21 cellular contexts compared by ENCODE assay signal in genomic region chr18:48640566-48641270, GRCh38.
DNase-seq lines count a peak whose midpoint lies in the region; ATAC-seq, FAIRE-seq and TF ChIP-seq lines count a peak whose summit lies in the region.
"Had no signal": no experiment of that assay in that cellular context is flagged by ENCODE, and none has a peak within 500 bp of the region (broad histone marks: within the 10 kb centered on the region; RNA-seq: fewer than 3 reads in every experiment).

No MANE protein-coding gene starts in this region.

- H3K4me1 ChIP-seq in HepG2 (ENCODE audit: insufficient read depth, low read length), result peaks cover 2% of the 10 kb centered on the region; the same call in 1 of the 2 replicates

- no peak for TF ChIP-seq RAD21 in HepG2 (CRISPR knock-in tag; IDR thresholded peaks at IDR 0.05)

- 96% methylated on average over 4 of the region's 6 CpGs for WGBS in HepG2 (ENCODE audit: low lambda C conversion rate)

- POLR2A ChIA-PET in HepG2 (lab: Yijun Ruan, JAX), result no interaction called here

- no peaks in the 10 kb centered on the region for H4K20me1 ChIP-seq in HepG2 (ENCODE audit: insufficient read depth, low read length)

- in situ Hi-C loops in brain microvascular endothelial cell (cut with HindIII; ENCODE audit: low pct_ligation_motif_present, low sequenced_read_pairs) (no loop called here), HepG2 (cut with HindIII; ENCODE audit: extremely low pct_ligation_motif_present, low pct_unique_long_range_greater_than_20kb) (no loop called here)

- H3K27me3 ChIP-seq in brain microvascular endothelial cell (replicated peaks), result no peaks in the 10 kb centered on the region
- H3K27me3 ChIP-seq in HepG2 (ENCODE audit: control insufficient read depth in 1 of 2, insufficient read depth in 2 of 2, low read length in 2 of 2), result no peaks in the 10 kb centered on the region
- H3K27me3 ChIP-seq: esophagus muscularis mucosa had no signal

- no peaks in the 10 kb centered on the region for H3K79me2 ChIP-seq in HepG2 (ENCODE audit: insufficient read depth, low read length)

- CTCF ChIA-PET in HepG2 (lab: Yijun Ruan, JAX; ENCODE audit: low intra/inter-chr PET ratio, low total read pairs), result interaction anchor here (1.5 kb wide), 1 partner anchor 35 kb away, joined by 6 read pairs; no protein-coding TSS in a partner anchor

- H3K9ac ChIP-seq in HepG2 (ENCODE audit: insufficient read depth, low read depth, low read length), result no peak overlapping the region

- no peak overlapping the region for H3K27ac ChIP-seq in brain microvascular endothelial cell
- no peak overlapping the region for H3K27ac ChIP-seq in HepG2 (ENCODE audit: extremely low read length, insufficient read depth, low read length)
- H3K27ac ChIP-seq: 22Rv1, esophagus muscularis mucosa had no signal

- TF ChIP-seq POLR2A in HepG2 (IDR thresholded peaks at IDR 0.05; ENCODE audit: insufficient read depth in 1 of 2, low read depth in 2 of 2, low read length in 2 of 2), result no peak

- no TSS peak for BruUV-seq in HepG2 (replicated peaks; lab: Mats Ljungman, UMichigan)

- no peak overlapping the region for H2AFZ ChIP-seq in HepG2 (ENCODE audit: low read length)

- peak; percentile 57; the same call in 2 of the 3 replicates for ATAC-seq in HepG2
- ATAC-seq: PC-3 had no signal

- TF ChIP-seq CTCF in brain microvascular endothelial cell (IDR thresholded peaks at IDR 0.05; ENCODE audit: low read depth, low read length, missing control alignments) (peak; percentile 43), HepG2 (CRISPR knock-in tag; IDR thresholded peaks at IDR 0.05) (no peak)

- TF ChIP-seq EP300 in HepG2 (IDR thresholded peaks at IDR 0.05; ENCODE audit: low read depth in 2 of 2, low read length in 2 of 2), result no peak
- no peak for TF ChIP-seq EP300 in HepG2 (CRISPR knock-in tag; IDR thresholded peaks at IDR 0.05; ENCODE audit: borderline replicate concordance)

- DNase-seq in NCI-H2171 treated with DMSO at 0.1 percent for 48 hours (lab: John Stamatoyannopoulos, UW) (peak; percentile 25), NCI-H2171 (lab: John Stamatoyannopoulos, UW) (no peak), HCEC 1CT (peak; percentile 64), brain microvascular endothelial cell (peak; percentile 35), HepG2 (ENCODE audit: low spot score) (no peak), NCI-H187 (lab: John Stamatoyannopoulos, UW) (no peak), NCI-H2107 (lab: John Stamatoyannopoulos, UW) (no peak), iPS-NIHi7 (ENCODE audit: extremely low spot score) (no peak)
- DNase-seq: activated CD4-positive, alpha-beta T cell treated with anti-CD3 and anti-CD28 coated beads for 48 hours; activated naive CD4-positive, alpha-beta T cell treated with Interleukin-2 at 50 U/mL for 16 hours; CD4-positive, alpha-beta memory T cell; DMS79; kidney glomerular epithelial cell; NCI-H1694 treated with DMSO at 0.1 percent for 48 hours; NCI-H526; PC-3; stimulated activated CD4-positive, alpha-beta T cell treated with anti-CD3 and anti-CD28 coated beads, Interleukin-15, amount 100 ng/mL, for 24 hours; stimulated activated naive CD4-positive, alpha-beta T cell treated with Interleukin-2 at 50 U/mL for 16 hours had no signal

- FAIRE-seq in HepG2 (lab: Jason Lieb, UNC), result no peak
- FAIRE-seq: TTC549 had no signal

- intact Hi-C loops in HepG2 (cut with micrococcal nuclease; ENCODE audit: unreplicated experiment), result no loop called here

- H3K36me3 ChIP-seq in brain microvascular endothelial cell (replicated peaks) (peaks cover 5% of the 10 kb centered on the region), HepG2 (replicated peaks in 1 of 2; ENCODE audit: control insufficient read depth in 1 of 2, insufficient read depth in 2 of 2, low read length in 2 of 2) (peaks cover 4 to 30% of the 10 kb centered on the region in 2 experiments)

- H3K9me3 ChIP-seq in HepG2 (ENCODE audit: low read length), result no peaks in the 10 kb centered on the region
- H3K9me3 ChIP-seq: esophagus muscularis mucosa had no signal

- H3K4me3 ChIP-seq in brain microvascular endothelial cell (ENCODE audit: low read depth, low read length) (no peak overlapping the region), HepG2 (replicated peaks in 1 of 3; ENCODE audit: insufficient read depth in 1 of 3, low read depth in 2 of 3, low read length in 3 of 3) (no peak overlapping the region)
- H3K4me3 ChIP-seq: esophagus muscularis mucosa had no signal

- no peak overlapping the region for H3K4me2 ChIP-seq in HepG2 (ENCODE audit: low read depth, low read length)

TF ChIP-seq in HepG2, 621 proteins besides CTCF, POLR2A, EP300 and RAD21:
- no peak for TF ChIP-seq ZNF782 (CRISPR knock-in tag; IDR thresholded peaks at IDR 0.05; ENCODE audit: borderline replicate concordance)

Comparison
In these comparisons a context has a peak if more than half of its experiments do, and no peak if none do; other contexts are left out.
1. DNase-seq: peak in NCI-H2171 treated with DMSO at 0.1 percent for 48 hours (single experiment), HCEC 1CT (single experiment) and brain microvascular endothelial cell (single experiment); none in NCI-H2171 (single experiment), HepG2 (single experiment), NCI-H187 (0 of 2), NCI-H2107 (single experiment) and iPS-NIHi7 (single experiment).